ENCODE assay signal across 14 cellular contexts in the genomic region with DNA sequence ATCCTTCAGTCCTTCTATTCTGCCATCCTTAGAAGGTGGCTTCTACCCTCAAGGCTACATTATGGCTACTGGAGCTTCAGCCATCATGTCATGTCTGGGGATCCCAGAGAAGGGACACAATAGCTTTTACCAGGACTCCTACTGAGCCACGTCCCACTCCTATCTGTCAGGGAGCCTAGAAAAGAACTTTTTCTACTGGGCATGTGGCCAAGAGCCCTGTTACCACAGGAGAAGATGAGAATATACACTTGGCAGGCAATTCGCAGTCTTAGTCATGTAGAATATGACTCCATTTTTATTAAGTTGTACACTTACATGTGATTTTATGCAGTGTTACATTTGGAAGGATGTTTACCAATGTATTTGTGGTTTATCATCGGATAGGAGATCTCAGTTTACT.
DNase-seq lines count a peak whose midpoint lies in the region; ATAC-seq, FAIRE-seq and TF ChIP-seq lines count a peak whose summit lies in the region.
"Had no signal": no experiment of that assay in that cellular context is flagged by ENCODE, and none has a peak within 500 bp of the region (broad histone marks: within the 10 kb centered on the region; RNA-seq: fewer than 3 reads in every experiment).

No MANE protein-coding gene starts in this region.

- H2AFZ ChIP-seq in neural progenitor cell (replicated peaks): no peak overlapping the region

- no peaks in the 10 kb centered on the region for H3K36me3 Mint-ChIP-seq in neural progenitor cell
- H3K36me3 Mint-ChIP-seq: activated naive CD8-positive, alpha-beta T cell had no signal

- no peaks in the 10 kb centered on the region for H3K9me3 ChIP-seq in neural progenitor cell (ENCODE audit: low read depth)
- H3K9me3 ChIP-seq: BLaER1 had no signal

- FAIRE-seq in H54 (lab: Jason Lieb, UNC): peak; percentile 90

- no peaks in the 10 kb centered on the region for H4K20me1 ChIP-seq in neural progenitor cell (ENCODE audit: low read depth)
- H4K20me1 ChIP-seq: BLaER1 had no signal

- TF ChIP-seq CTCF in fibroblast of the aortic adventitia (IDR thresholded peaks at IDR 0.05; ENCODE audit: insufficient read depth, low read length) (no peak), neural progenitor cell (IDR thresholded peaks at IDR 0.05) (no peak)

- no peak for ATAC-seq in GM21786 (IDR thresholded peaks at IDR 0.05; ENCODE audit: unreplicated experiment)
- ATAC-seq: right cardiac atrium had no signal

- no peak overlapping the region for H3K4me3 Mint-ChIP-seq in neural progenitor cell
- H3K4me3 Mint-ChIP-seq: activated naive CD8-positive, alpha-beta T cell had no signal

- H3K9ac ChIP-seq in neural progenitor cell: no peak overlapping the region
- H3K9ac ChIP-seq: BLaER1 had no signal

- H3F3A ChIP-seq in neural progenitor cell (ENCODE audit: low read depth): no peaks in the 10 kb centered on the region

- TF ChIP-seq POLR2A in H54 (IDR thresholded peaks at IDR 0.05; ENCODE audit: low read depth, low read length): no peak

- H3K4me3 ChIP-seq in fibroblast of the aortic adventitia (ENCODE audit: low read depth, low read length): no peak overlapping the region
- no peak overlapping the region for H3K4me3 ChIP-seq in neural progenitor cell
- H3K4me3 ChIP-seq: BLaER1 had no signal

- H3K27ac ChIP-seq in neural progenitor cell: no peak overlapping the region
- H3K27ac ChIP-seq: BLaER1 had no signal

- H3K4me1 Mint-ChIP-seq in neural progenitor cell: no peaks in the 10 kb centered on the region

- no peaks in the 10 kb centered on the region for H3K9me3 Mint-ChIP-seq in neural progenitor cell

- no peaks in the 10 kb centered on the region for H3K36me3 ChIP-seq in neural progenitor cell
- H3K36me3 ChIP-seq: BLaER1 had no signal

- H3K27me3 ChIP-seq in neural progenitor cell: no peaks in the 10 kb centered on the region
- H3K27me3 ChIP-seq: BLaER1 had no signal

- DNase-seq in A172 (ENCODE audit: low spot score): peak; percentile 55
- peak; percentile 54 for DNase-seq in H54 (ENCODE audit: insufficient read length, low spot score)
- DNase-seq in RPMI7951 (ENCODE audit: low read depth): peak; percentile 81
- DNase-seq in fibroblast of the aortic adventitia (ENCODE audit: low read depth): peak; percentile 91
- no peak for DNase-seq in SW 1271 (lab: John Stamatoyannopoulos, UW)
- DNase-seq in neural progenitor cell (ENCODE audit: low spot score): no peak
- DNase-seq in DMS153 treated with DMSO at 0.1 percent for 48 hours (lab: John Stamatoyannopoulos, UW; ENCODE audit: unreplicated experiment): no peak
- DNase-seq: activated CD4-positive, alpha-beta T cell treated with anti-CD3 and anti-CD28 coated beads for 4 hours; NCI-H1436; right cardiac atrium; Right ventricle myocardium superior had no signal

- no peaks in the 10 kb centered on the region for H3K4me1 ChIP-seq in neural progenitor cell

- no peak overlapping the region for H3K4me2 ChIP-seq in neural progenitor cell
- H3K4me2 ChIP-seq: BLaER1 had no signal

- H3K79me2 ChIP-seq in neural progenitor cell (ENCODE audit: low read depth): no peaks in the 10 kb centered on the region

- H3K27me3 Mint-ChIP-seq in neural progenitor cell (ENCODE audit: insufficient read depth, low read depth): no peaks in the 10 kb centered on the region

- no peak overlapping the region for H3K27ac Mint-ChIP-seq in neural progenitor cell
- H3K27ac Mint-ChIP-seq: activated naive CD8-positive, alpha-beta T cell had no signal

Comparison
In these comparisons a context has a peak if more than half of its experiments do, and no peak if none do; other contexts are left out.
1. DNase-seq: peak in A172 (single experiment), H54 (single experiment), RPMI7951 (single experiment) and fibroblast of the aortic adventitia (single experiment); none in SW 1271 (0 of 2), neural progenitor cell (single experiment) and DMS153 treated with DMSO at 0.1 percent for 48 hours (single experiment).